In genomic region chr5:2999926-3000325, GRCh38 we compare ENCODE assay signal across 35 cellular contexts.
"Had no signal": no experiment of that assay in that cellular context is flagged by ENCODE, and none has a peak within 500 bp of the region (broad histone marks: within the 10 kb centered on the region; RNA-seq: fewer than 3 reads in every experiment).

No MANE protein-coding gene starts in this region.

- H3K4me1 ChIP-seq: adrenal gland, body of pancreas, breast epithelium had no signal

- H3K9me3 Mint-ChIP-seq: activated CD4-positive, alpha-beta memory T cell treated with anti-CD3 and anti-CD28 coated beads for 36 hours; activated naive CD8-positive, alpha-beta T cell treated with anti-CD3 and anti-CD28 coated beads for 36 hours; activated T-cell treated with anti-CD3 and anti-CD28 coated beads, Interleukin-2, amount 50 U/mL, for 72 hours had no signal

- H3K27ac ChIP-seq: adrenal gland, body of pancreas, brain microvascular endothelial cell, breast epithelium, VCaP had no signal

- DNase-seq: activated B cell treated with CpG ODN at 0.5 μM for 24 hours; activated CD4-positive, alpha-beta memory T cell treated with anti-CD3 and anti-CD28 coated beads for 36 hours; activated CD4-positive, alpha-beta T cell treated with anti-CD3 and anti-CD28 coated beads for 4 hours; activated CD4-positive, alpha-beta T cell treated with anti-CD3 and anti-CD28 coated beads, Interleukin-2, amount 50 U/mL, for 1 hour; activated CD4-positive, alpha-beta T cell treated with anti-CD3 and anti-CD28 coated beads, Interleukin-2, amount 50 U/mL, for 4 hours; activated CD4-positive, CD25-positive, alpha-beta regulatory T cell treated with anti-CD3 and anti-CD28 coated beads, Interleukin-2, amount 50 U/mL, for 72 hours; activated CD8-positive, alpha-beta memory T cell treated with anti-CD3 and anti-CD28 coated beads, Interleukin-2, amount 50 U/mL, for 4 hours; activated CD8-positive, alpha-beta T cell treated with anti-CD3 and anti-CD28 coated beads for 36 hours; activated effector memory CD4-positive, alpha-beta T cell treated with anti-CD3 and anti-CD28 coated beads, Interleukin-2, amount 50 U/mL, for 16 hours; activated gamma-delta T cell treated with Interleukin-2 at 50 U/mL for 16 hours; activated naive CD4-positive, alpha-beta T cell; activated naive CD4-positive, alpha-beta T cell treated with anti-CD3 and anti-CD28 coated beads for 36 hours; activated naive CD4-positive, alpha-beta T cell treated with anti-CD3 and anti-CD28 coated beads, Interleukin-2, amount 50 U/mL, for 16 hours; activated naive CD8-positive, alpha-beta T cell treated with anti-CD3 and anti-CD28 coated beads for 36 hours; activated T-cell treated with anti-CD3 and anti-CD28 coated beads for 4 hours; activated T-cell treated with anti-CD3 and anti-CD28 coated beads, Interleukin-2, amount 50 U/mL, for 1 hour; activated T-cell treated with anti-CD3 and anti-CD28 coated beads, Interleukin-2, amount 50 U/mL, for 4 hours; activated T-cell treated with anti-CD3 and anti-CD28 coated beads, Interleukin-2, amount 50 U/mL, for 72 hours; amniotic stem cell; aorta; body of pancreas; brain microvascular endothelial cell; central memory CD4-positive, alpha-beta T cell; T-helper 1 cell; T-helper 2 cell; T-helper 9 cell had no signal

- H3K36me3 Mint-ChIP-seq: activated CD4-positive, alpha-beta memory T cell treated with anti-CD3 and anti-CD28 coated beads for 36 hours; activated naive CD4-positive, alpha-beta T cell treated with anti-CD3 and anti-CD28 coated beads, Interleukin-2, amount 50 U/mL, for 72 hours; activated naive CD8-positive, alpha-beta T cell treated with anti-CD3 and anti-CD28 coated beads for 36 hours had no signal

- H3K9me3 ChIP-seq: adrenal gland, body of pancreas had no signal

- H3K27ac Mint-ChIP-seq: activated B cell treated with CpG ODN at 0.5 μM for 24 hours; activated CD4-positive, alpha-beta memory T cell treated with anti-CD3 and anti-CD28 coated beads for 36 hours; activated CD4-positive, alpha-beta T cell treated with anti-CD3 and anti-CD28 coated beads, Interleukin-2, amount 10 ng/mL, durations not matched to agents 24 days and 14 days; activated CD8-positive, alpha-beta T cell treated with anti-CD3 and anti-CD28 coated beads for 36 hours; activated naive CD4-positive, alpha-beta T cell treated with anti-CD3 and anti-CD28 coated beads for 36 hours; activated naive CD4-positive, alpha-beta T cell treated with anti-CD3 and anti-CD28 coated beads, Interleukin-2, amount 50 U/mL, for 72 hours; activated naive CD8-positive, alpha-beta T cell treated with anti-CD3 and anti-CD28 coated beads for 36 hours; activated T-cell treated with anti-CD3 and anti-CD28 coated beads, Interleukin-2, amount 50 U/mL, for 72 hours; activated T-helper 1 cell treated with anti-CD3 and anti-CD28 coated beads, Interleukin-12 subunit alpha, Interleukin-12 subunit beta, Interleukin-2, Interleukin-4 antibody, amounts not matched to agents 30 ng/mL and 10 ng/mL and 1 ng/mL, durations not matched to agents 14 hours and 24 hours and 36 hours; activated T-helper 17 cell treated with anti-CD3 and anti-CD28 coated beads, Interleukin-2, amount 50 U/mL, for 72 hours; T-helper 1 cell treated with Interleukin-12 subunit alpha and Interleukin-12 subunit beta and Interleukin-4 antibody, amounts not matched to agents 30 μg/mL and 1 μg/mL, for 36 hours; T-helper 2 cell treated with Interferon-gamma antibody and Interleukin-4, amounts not matched to agents 5 μg/mL and 100 μg/mL, for 36 hours had no signal

- H3K36me3 ChIP-seq: adrenal gland, brain microvascular endothelial cell, breast epithelium had no signal

- H3K27me3 Mint-ChIP-seq: activated B cell treated with CpG ODN at 0.5 μM for 24 hours; activated CD4-positive, alpha-beta memory T cell treated with anti-CD3 and anti-CD28 coated beads for 36 hours; activated CD4-positive, alpha-beta T cell treated with anti-CD3 and anti-CD28 coated beads, Interleukin-2, amount 10 ng/mL, durations not matched to agents 24 days and 14 days; activated CD8-positive, alpha-beta T cell treated with anti-CD3 and anti-CD28 coated beads for 36 hours; activated naive CD8-positive, alpha-beta T cell treated with anti-CD3 and anti-CD28 coated beads for 36 hours had no signal

- H3K4me3 ChIP-seq: adrenal gland, body of pancreas, breast epithelium had no signal

- ATAC-seq: activated CD8-positive, alpha-beta T cell treated with anti-CD3 and anti-CD28 coated beads for 36 hours; activated naive CD4-positive, alpha-beta T cell treated with anti-CD3 and anti-CD28 coated beads, Interleukin-2, amount 50 U/mL, for 72 hours; activated T-cell treated with anti-CD3 and anti-CD28 coated beads, Interleukin-2, amount 50 U/mL, for 4 hours; activated T-cell treated with anti-CD3 and anti-CD28 coated beads, Interleukin-2, amount 50 U/mL, for 72 hours; activated T-helper 17 cell treated with anti-CD3 and anti-CD28 coated beads, Interleukin-2, amount 50 U/mL, for 72 hours; body of pancreas had no signal

- H3K4me1 Mint-ChIP-seq: activated B cell treated with CpG ODN at 0.5 μM for 24 hours; activated CD4-positive, alpha-beta T cell treated with anti-CD3 and anti-CD28 coated beads, Interleukin-2, amount 10 ng/mL, durations not matched to agents 24 days and 14 days; activated naive CD8-positive, alpha-beta T cell treated with anti-CD3 and anti-CD28 coated beads for 36 hours; activated T-helper 17 cell treated with anti-CD3 and anti-CD28 coated beads, Interleukin-2, amount 50 U/mL, for 72 hours had no signal

- H3K4me3 Mint-ChIP-seq: activated B cell treated with CpG ODN at 0.5 μM for 24 hours; activated CD4-positive, alpha-beta memory T cell treated with anti-CD3 and anti-CD28 coated beads for 36 hours; activated CD4-positive, alpha-beta T cell treated with anti-CD3 and anti-CD28 coated beads, Interleukin-2, amount 10 ng/mL, durations not matched to agents 24 days and 14 days; activated CD8-positive, alpha-beta T cell treated with anti-CD3 and anti-CD28 coated beads for 36 hours; activated naive CD4-positive, alpha-beta T cell treated with anti-CD3 and anti-CD28 coated beads for 36 hours; activated naive CD8-positive, alpha-beta T cell treated with anti-CD3 and anti-CD28 coated beads for 36 hours; activated T-cell treated with anti-CD3 and anti-CD28 coated beads, Interleukin-2, amount 50 U/mL, for 4 hours; activated T-cell treated with anti-CD3 and anti-CD28 coated beads, Interleukin-2, amount 50 U/mL, for 72 hours; activated T-helper 1 cell treated with anti-CD3 and anti-CD28 coated beads, Interleukin-12 subunit alpha, Interleukin-12 subunit beta, Interleukin-2, Interleukin-4 antibody, amounts not matched to agents 30 ng/mL and 10 ng/mL and 1 ng/mL, durations not matched to agents 14 hours and 24 hours and 36 hours; activated T-helper 17 cell treated with anti-CD3 and anti-CD28 coated beads, Interleukin-2, amount 50 U/mL, for 72 hours; T-helper 1 cell treated with Interleukin-12 subunit alpha and Interleukin-12 subunit beta and Interleukin-4 antibody, amounts not matched to agents 30 μg/mL and 1 μg/mL, for 36 hours; T-helper 2 cell treated with Interferon-gamma antibody and Interleukin-4, amounts not matched to agents 5 μg/mL and 100 μg/mL, for 36 hours had no signal

- H3K27me3 ChIP-seq: adrenal gland, body of pancreas, brain microvascular endothelial cell had no signal
